Comparison of ENCODE assay signal across 10 cellular contexts in the genomic region with DNA sequence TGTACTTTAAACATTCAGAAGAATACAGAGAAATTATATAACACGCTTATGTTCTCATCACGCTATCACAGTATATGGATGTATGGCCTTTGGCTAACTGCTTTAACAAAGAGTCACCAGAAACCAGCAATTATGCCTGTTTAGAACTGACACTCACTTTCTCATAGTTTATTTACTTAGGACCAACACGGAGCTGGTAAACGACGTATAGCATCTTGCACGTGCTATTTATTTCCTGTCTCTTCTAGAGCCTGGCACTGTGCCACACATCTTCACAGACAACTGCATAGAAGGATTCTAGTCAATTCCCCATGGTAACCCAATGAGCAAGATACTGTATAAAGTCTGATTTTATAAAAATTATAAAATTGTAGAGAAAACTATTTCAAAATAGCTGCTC. TPM values are rescaled to one million over a fixed set of nuclear protein-coding genes. Genes with fewer than 3 reads are reported as not detected.
DNase-seq lines count a peak whose midpoint lies in the region; ATAC-seq and TF ChIP-seq lines count a peak whose summit lies in the region.
"Had no signal": no experiment of that assay in that cellular context is flagged by ENCODE, and none has a peak within 500 bp of the region (broad histone marks: within the 10 kb centered on the region; RNA-seq: fewer than 3 reads in every experiment).

No MANE protein-coding gene starts in this region.

- H3K27me3 ChIP-seq in stomach: no peaks in the 10 kb centered on the region

- no peak for ATAC-seq in GM18505 (IDR thresholded peaks at IDR 0.05; ENCODE audit: unreplicated experiment)

- TF ChIP-seq EP300 in stomach (IDR thresholded peaks at IDR 0.05): no peak

- peak overlapping the region in 4 of 5 donors; percentile 46 to 84 (median 80) for H3K27ac ChIP-seq in stomach
- H3K27ac ChIP-seq: 22Rv1 had no signal

- H3K4me1 ChIP-seq in stomach: peaks cover 34 to 72% (median 46%) of the 10 kb centered on the region in 4 donors

- 48 to 64% (median 60%) methylated on average over 6 of the region's 6 CpGs for WGBS in stomach, 5 donors

- peak overlapping the region in 1 of 4 donors; percentile 21 for H3K4me3 ChIP-seq in stomach
- H3K4me3 ChIP-seq: lung had no signal

- TF ChIP-seq CTCF in stomach (IDR thresholded peaks at IDR 0.05): no peak

- peaks cover 12 to 30% (median 23%) of the 10 kb centered on the region in 4 donors for H3K36me3 ChIP-seq in stomach

- TF ChIP-seq POLR2A in stomach (IDR thresholded peaks at IDR 0.05) (no peak), GM18505 (IDR thresholded peaks at IDR 0.05; ENCODE audit: borderline replicate concordance, extremely low read depth, insufficient read depth, insufficient read length) (no peak)

- intact Hi-C loops in stomach (cut with DNase I; ENCODE audit: low total_unique reads): no loop called here

- no peaks in the 10 kb centered on the region for H3K9me3 ChIP-seq in stomach

- DNase-seq in NCI-H510A treated with DMSO at 0.1 percent for 48 hours (lab: John Stamatoyannopoulos, UW): peak; percentile 16
- DNase-seq in NCI-H510A (lab: John Stamatoyannopoulos, UW): no peak
- DNase-seq in NCI-H748 treated with DMSO at 0.1 percent for 48 hours (lab: John Stamatoyannopoulos, UW): peak; percentile 59
- DNase-seq in central memory CD4-positive, alpha-beta T cell: peak; percentile 75
- DNase-seq in stomach: peak; percentile 43
- no peak for DNase-seq in NCI-H2107 (lab: John Stamatoyannopoulos, UW)
- DNase-seq in C1 segment of cervical spinal cord (lab: John Stamatoyannopoulos, UW): no peak

RNA-seq across cellular contexts. Expression of gene TBC1D2B, which starts 43.6 kb away (rescaled TPM):
- 10 to 100 TPM; 38.2 to 61.7 (median 58.3) TPM for total RNA-seq in stomach
- 10 to 100 TPM in 2 of 3 donors, 1 to 10 TPM in 1; 9.3 to 12.4 (median 11.7) TPM for polyA plus RNA-seq in stomach

RNA-seq across cellular contexts. Expression of gene SH2D7, which starts 58.5 kb away (rescaled TPM):
- total RNA-seq in stomach: under 1 TPM in 2 of 5 donors, not detected in 3; 0.29 to 0.45 TPM
- polyA plus RNA-seq in stomach: not detected

Comparison
In these comparisons a context has a peak if more than half of its experiments do, and no peak if none do; other contexts are left out.
1. DNase-seq: peak in NCI-H510A treated with DMSO at 0.1 percent for 48 hours (single experiment), NCI-H748 treated with DMSO at 0.1 percent for 48 hours (single experiment), central memory CD4-positive, alpha-beta T cell (single experiment) and stomach (single experiment); none in NCI-H510A (single experiment), NCI-H2107 (single experiment) and C1 segment of cervical spinal cord (0 of 14).